Comparison of ENCODE assay signal across 1 cellular context in the genomic region with DNA sequence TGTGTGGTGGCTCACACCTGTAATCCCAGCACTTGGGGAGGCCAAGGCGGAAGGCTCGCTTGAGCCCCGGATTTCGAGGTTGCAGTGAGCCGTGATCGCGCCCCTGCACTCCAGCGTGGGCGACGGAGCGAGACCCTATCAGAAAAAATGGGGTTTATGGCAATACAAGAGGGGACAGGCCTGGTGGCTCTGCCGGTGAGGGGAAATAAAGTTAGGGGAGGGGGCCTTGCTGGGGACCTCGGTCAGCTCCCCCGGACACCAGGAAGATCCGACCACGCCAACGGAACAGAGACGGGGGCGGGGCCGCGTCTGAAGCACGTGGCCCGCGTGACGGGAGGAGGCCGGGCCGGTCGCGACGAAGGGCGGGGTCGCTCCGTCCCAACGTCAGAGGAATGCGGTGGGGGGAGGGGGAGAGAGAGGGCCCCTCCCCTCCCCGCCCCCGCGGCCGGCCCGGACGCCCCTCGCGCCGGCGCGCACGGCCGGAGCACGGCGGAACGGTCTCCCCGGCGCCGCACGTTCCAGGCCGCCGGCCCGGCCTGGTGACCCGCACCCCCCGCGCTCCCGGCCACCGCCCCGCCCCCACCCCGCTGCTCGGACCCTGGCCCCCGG.
TF ChIP-seq lines count a peak whose summit lies in the region.

No MANE protein-coding gene starts in this region.

TF ChIP-seq in K562, 482 proteins besides CTCF, POLR2A, EP300 and RAD21 (continued from another document):
- TF ChIP-seq TAF1 (IDR thresholded peaks at IDR 0.05; ENCODE audit: control insufficient read depth, extremely low read depth, insufficient read depth, low read length, severe bottlenecking) (peak; percentile 61), HDAC1 (IDR thresholded peaks at IDR 0.05) (peak in 1 of 2 experiments; percentile 96; a peak in 2 of 4 replicates), ELF1 (tag; IDR thresholded peaks at IDR 0.05) (no peak; the same call in 1 of the 2 replicates), ZNF282 (CRISPR knock-in tag; IDR thresholded peaks at IDR 0.05) (no peak), ZNF780A (CRISPR knock-in tag; IDR thresholded peaks at IDR 0.05) (peak; percentile 68; the same call in 1 of the 2 replicates)
- TF ChIP-seq, protein P1, sequence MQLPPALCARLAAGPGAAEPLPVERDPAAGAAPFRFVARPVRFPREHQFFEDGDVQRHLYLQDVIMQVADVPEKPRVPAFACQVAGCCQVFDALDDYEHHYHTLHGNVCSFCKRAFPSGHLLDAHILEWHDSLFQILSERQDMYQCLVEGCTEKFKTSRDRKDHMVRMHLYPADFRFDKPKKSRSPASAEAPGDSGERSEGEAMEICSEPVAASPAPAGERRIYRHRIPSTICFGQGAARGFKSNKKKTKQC (CRISPR knock-in tag; IDR thresholded peaks at IDR 0.05) = 0 out of 2 replicates have a peak, but pooled peaks have one; percentile 46
- TF ChIP-seq, protein P2, sequence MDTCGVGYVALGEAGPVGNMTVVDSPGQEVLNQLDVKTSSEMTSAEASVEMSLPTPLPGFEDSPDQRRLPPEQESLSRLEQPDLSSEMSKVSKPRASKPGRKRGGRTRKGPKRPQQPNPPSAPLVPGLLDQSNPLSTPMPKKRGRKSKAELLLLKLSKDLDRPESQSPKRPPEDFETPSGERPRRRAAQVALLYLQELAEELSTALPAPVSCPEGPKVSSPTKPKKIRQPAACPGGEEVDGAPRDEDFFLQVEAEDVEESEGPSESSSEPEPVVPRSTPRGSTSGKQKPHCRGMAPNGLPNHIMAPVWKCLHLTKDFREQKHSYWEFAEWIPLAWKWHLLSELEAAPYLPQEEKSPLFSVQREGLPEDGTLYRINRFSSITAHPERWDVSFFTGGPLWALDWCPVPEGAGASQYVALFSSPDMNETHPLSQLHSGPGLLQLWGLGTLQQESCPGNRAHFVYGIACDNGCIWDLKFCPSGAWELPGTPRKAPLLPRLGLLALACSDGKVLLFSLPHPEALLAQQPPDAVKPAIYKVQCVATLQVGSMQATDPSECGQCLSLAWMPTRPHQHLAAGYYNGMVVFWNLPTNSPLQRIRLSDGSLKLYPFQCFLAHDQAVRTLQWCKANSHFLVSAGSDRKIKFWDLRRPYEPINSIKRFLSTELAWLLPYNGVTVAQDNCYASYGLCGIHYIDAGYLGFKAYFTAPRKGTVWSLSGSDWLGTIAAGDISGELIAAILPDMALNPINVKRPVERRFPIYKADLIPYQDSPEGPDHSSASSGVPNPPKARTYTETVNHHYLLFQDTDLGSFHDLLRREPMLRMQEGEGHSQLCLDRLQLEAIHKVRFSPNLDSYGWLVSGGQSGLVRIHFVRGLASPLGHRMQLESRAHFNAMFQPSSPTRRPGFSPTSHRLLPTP (IDR thresholded peaks at IDR 0.05; ENCODE audit: borderline replicate concordance, extremely low read depth, insufficient read length) = no peak
- TF ChIP-seq, protein P3, sequence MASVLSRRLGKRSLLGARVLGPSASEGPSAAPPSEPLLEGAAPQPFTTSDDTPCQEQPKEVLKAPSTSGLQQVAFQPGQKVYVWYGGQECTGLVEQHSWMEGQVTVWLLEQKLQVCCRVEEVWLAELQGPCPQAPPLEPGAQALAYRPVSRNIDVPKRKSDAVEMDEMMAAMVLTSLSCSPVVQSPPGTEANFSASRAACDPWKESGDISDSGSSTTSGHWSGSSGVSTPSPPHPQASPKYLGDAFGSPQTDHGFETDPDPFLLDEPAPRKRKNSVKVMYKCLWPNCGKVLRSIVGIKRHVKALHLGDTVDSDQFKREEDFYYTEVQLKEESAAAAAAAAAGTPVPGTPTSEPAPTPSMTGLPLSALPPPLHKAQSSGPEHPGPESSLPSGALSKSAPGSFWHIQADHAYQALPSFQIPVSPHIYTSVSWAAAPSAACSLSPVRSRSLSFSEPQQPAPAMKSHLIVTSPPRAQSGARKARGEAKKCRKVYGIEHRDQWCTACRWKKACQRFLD (CRISPR knock-in tag; IDR thresholded peaks at IDR 0.05) = no peak
TF ChIP-seq in K562: peak in this region for 125.
